In the genomic region with DNA sequence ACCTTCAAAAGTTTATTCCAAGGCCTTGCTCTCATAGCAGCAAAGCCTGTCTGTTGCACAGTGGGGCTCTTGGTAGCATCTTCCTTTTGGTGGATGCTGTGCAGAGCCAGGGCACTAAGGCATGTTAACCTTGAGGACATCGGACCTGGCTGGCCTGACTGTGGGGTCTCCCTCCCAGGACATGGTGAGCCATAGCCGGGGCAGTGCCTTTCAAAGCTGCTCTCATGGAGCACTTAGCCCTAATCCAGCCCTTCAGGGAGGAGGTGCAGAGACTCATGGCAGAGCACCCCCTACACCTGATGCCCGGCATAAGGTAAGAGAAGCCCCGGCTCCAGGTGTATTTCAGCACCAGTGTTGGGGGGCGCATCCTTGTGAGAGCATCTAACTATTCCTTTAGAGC, we compare ENCODE assay signal across 35 cellular contexts.
"Had no signal": no experiment of that assay in that cellular context is flagged by ENCODE, and none has a peak within 500 bp of the region (broad histone marks: within the 10 kb centered on the region; RNA-seq: fewer than 3 reads in every experiment).

No MANE protein-coding gene starts in this region.

- H3K27ac Mint-ChIP-seq: activated B cell treated with CpG ODN at 0.5 μM for 24 hours; activated CD4-positive, alpha-beta memory T cell treated with anti-CD3 and anti-CD28 coated beads for 36 hours; activated CD4-positive, alpha-beta T cell treated with anti-CD3 and anti-CD28 coated beads, Interleukin-2, amount 10 ng/mL, durations not matched to agents 24 days and 14 days; activated CD8-positive, alpha-beta T cell treated with anti-CD3 and anti-CD28 coated beads for 36 hours; activated naive CD4-positive, alpha-beta T cell treated with anti-CD3 and anti-CD28 coated beads for 36 hours; activated naive CD4-positive, alpha-beta T cell treated with anti-CD3 and anti-CD28 coated beads, Interleukin-2, amount 50 U/mL, for 24 hours; activated naive CD8-positive, alpha-beta T cell; activated naive CD8-positive, alpha-beta T cell treated with anti-CD3 and anti-CD28 coated beads, Interleukin-2, amount 10 ng/mL, durations not matched to agents 7 days and 5 days; activated naive CD8-positive, alpha-beta T cell treated with anti-CD3 and anti-CD28 coated beads, Interleukin-2, amount 50 U/mL, for 24 hours; activated T-cell treated with anti-CD3 and anti-CD28 coated beads, Interleukin-2, amount 50 U/mL, for 72 hours; activated T-helper 1 cell treated with anti-CD3 and anti-CD28 coated beads, Interleukin-12 subunit alpha, Interleukin-12 subunit beta, Interleukin-2, Interleukin-4 antibody, amounts not matched to agents 30 ng/mL and 10 ng/mL and 1 ng/mL, durations not matched to agents 14 hours and 24 hours and 36 hours; activated T-helper 17 cell treated with anti-CD3 and anti-CD28 coated beads, Interleukin-2, amount 50 U/mL, for 72 hours; brain; T-helper 1 cell treated with Interleukin-12 subunit alpha and Interleukin-12 subunit beta and Interleukin-4 antibody, amounts not matched to agents 30 μg/mL and 1 μg/mL, for 36 hours; T-helper 2 cell treated with Interferon-gamma antibody and Interleukin-4, amounts not matched to agents 5 μg/mL and 100 μg/mL, for 36 hours had no signal

- H3K4me3 ChIP-seq: ascending aorta, cardiac muscle cell had no signal

- ATAC-seq: activated CD8-positive, alpha-beta T cell treated with anti-CD3 and anti-CD28 coated beads for 36 hours; activated naive CD8-positive, alpha-beta T cell treated with anti-CD3 and anti-CD28 coated beads, Interleukin-2, amount 50 U/mL, for 24 hours; activated T-cell treated with anti-CD3 and anti-CD28 coated beads, Interleukin-2, amount 50 U/mL, for 4 hours; activated T-cell treated with anti-CD3 and anti-CD28 coated beads, Interleukin-2, amount 50 U/mL, for 72 hours; activated T-helper 17 cell treated with anti-CD3 and anti-CD28 coated beads, Interleukin-2, amount 50 U/mL, for 72 hours had no signal

- H3K27me3 ChIP-seq: ascending aorta, cardiac muscle cell had no signal

- DNase-seq: activated B cell treated with CpG ODN at 0.5 μM for 24 hours; activated CD4-positive, alpha-beta memory T cell treated with anti-CD3 and anti-CD28 coated beads for 36 hours; activated CD4-positive, alpha-beta T cell treated with anti-CD3 and anti-CD28 coated beads for 4 hours; activated CD4-positive, alpha-beta T cell treated with anti-CD3 and anti-CD28 coated beads, Interleukin-2, amount 10 ng/mL, durations not matched to agents 24 days and 14 days; activated CD4-positive, alpha-beta T cell treated with anti-CD3 and anti-CD28 coated beads, Interleukin-2, amount 50 U/mL, for 1 hour; activated CD4-positive, alpha-beta T cell treated with anti-CD3 and anti-CD28 coated beads, Interleukin-2, amount 50 U/mL, for 4 hours; activated CD4-positive, CD25-positive, alpha-beta regulatory T cell treated with anti-CD3 and anti-CD28 coated beads, Interleukin-2, amount 50 U/mL, for 72 hours; activated CD8-positive, alpha-beta memory T cell treated with anti-CD3 and anti-CD28 coated beads, Interleukin-2, amount 50 U/mL, for 4 hours; activated CD8-positive, alpha-beta T cell treated with anti-CD3 and anti-CD28 coated beads for 36 hours; activated effector memory CD4-positive, alpha-beta T cell treated with anti-CD3 and anti-CD28 coated beads, Interleukin-2, amount 50 U/mL, for 16 hours; activated gamma-delta T cell treated with Interleukin-2 at 50 U/mL for 16 hours; activated naive CD4-positive, alpha-beta T cell; activated naive CD4-positive, alpha-beta T cell treated with anti-CD3 and anti-CD28 coated beads for 36 hours; activated naive CD8-positive, alpha-beta T cell treated with anti-CD3 and anti-CD28 coated beads, Interleukin-2, amount 10 ng/mL, durations not matched to agents 7 days and 5 days; activated naive CD8-positive, alpha-beta T cell treated with anti-CD3 and anti-CD28 coated beads, Interleukin-2, amount 50 U/mL, for 24 hours; activated T-cell treated with anti-CD3 and anti-CD28 coated beads for 4 hours; activated T-cell treated with anti-CD3 and anti-CD28 coated beads, Interleukin-2, amount 50 U/mL, for 1 hour; activated T-cell treated with anti-CD3 and anti-CD28 coated beads, Interleukin-2, amount 50 U/mL, for 4 hours; activated T-cell treated with anti-CD3 and anti-CD28 coated beads, Interleukin-2, amount 50 U/mL, for 72 hours; amygdala; anterior cingulate cortex; central memory CD4-positive, alpha-beta T cell; T-helper 1 cell; T-helper 2 cell; T-helper 9 cell had no signal

- H3K27ac ChIP-seq: ascending aorta, cardiac muscle cell, VCaP had no signal

- H3K4me1 ChIP-seq: ascending aorta had no signal

- H3K9me3 Mint-ChIP-seq: activated T-helper 17 cell treated with anti-CD3 and anti-CD28 coated beads, Interleukin-2, amount 50 U/mL, for 72 hours had no signal

- H3K36me3 ChIP-seq: ascending aorta, cardiac muscle cell had no signal

- H3K27me3 Mint-ChIP-seq: activated B cell treated with CpG ODN at 0.5 μM for 24 hours; activated CD4-positive, alpha-beta memory T cell treated with anti-CD3 and anti-CD28 coated beads for 36 hours; activated CD4-positive, alpha-beta T cell treated with anti-CD3 and anti-CD28 coated beads, Interleukin-2, amount 10 ng/mL, durations not matched to agents 24 days and 14 days; activated CD8-positive, alpha-beta T cell treated with anti-CD3 and anti-CD28 coated beads for 36 hours; activated naive CD4-positive, alpha-beta T cell treated with anti-CD3 and anti-CD28 coated beads, Interleukin-2, amount 50 U/mL, for 24 hours; activated naive CD8-positive, alpha-beta T cell; activated naive CD8-positive, alpha-beta T cell treated with anti-CD3 and anti-CD28 coated beads, Interleukin-2, amount 10 ng/mL, durations not matched to agents 7 days and 5 days; activated naive CD8-positive, alpha-beta T cell treated with anti-CD3 and anti-CD28 coated beads, Interleukin-2, amount 50 U/mL, for 24 hours; activated T-helper 17 cell treated with anti-CD3 and anti-CD28 coated beads, Interleukin-2, amount 50 U/mL, for 72 hours had no signal

- H3K4me3 Mint-ChIP-seq: activated B cell treated with CpG ODN at 0.5 μM for 24 hours; activated CD4-positive, alpha-beta memory T cell treated with anti-CD3 and anti-CD28 coated beads for 36 hours; activated CD4-positive, alpha-beta T cell treated with anti-CD3 and anti-CD28 coated beads, Interleukin-2, amount 10 ng/mL, durations not matched to agents 24 days and 14 days; activated CD8-positive, alpha-beta T cell treated with anti-CD3 and anti-CD28 coated beads for 36 hours; activated naive CD4-positive, alpha-beta T cell treated with anti-CD3 and anti-CD28 coated beads for 36 hours; activated naive CD4-positive, alpha-beta T cell treated with anti-CD3 and anti-CD28 coated beads, Interleukin-2, amount 50 U/mL, for 24 hours; activated naive CD8-positive, alpha-beta T cell; activated naive CD8-positive, alpha-beta T cell treated with anti-CD3 and anti-CD28 coated beads, Interleukin-2, amount 10 ng/mL, durations not matched to agents 7 days and 5 days; activated naive CD8-positive, alpha-beta T cell treated with anti-CD3 and anti-CD28 coated beads, Interleukin-2, amount 50 U/mL, for 24 hours; activated T-cell treated with anti-CD3 and anti-CD28 coated beads, Interleukin-2, amount 50 U/mL, for 4 hours; activated T-cell treated with anti-CD3 and anti-CD28 coated beads, Interleukin-2, amount 50 U/mL, for 72 hours; activated T-helper 1 cell treated with anti-CD3 and anti-CD28 coated beads, Interleukin-12 subunit alpha, Interleukin-12 subunit beta, Interleukin-2, Interleukin-4 antibody, amounts not matched to agents 30 ng/mL and 10 ng/mL and 1 ng/mL, durations not matched to agents 14 hours and 24 hours and 36 hours; activated T-helper 17 cell treated with anti-CD3 and anti-CD28 coated beads, Interleukin-2, amount 50 U/mL, for 72 hours; brain; T-helper 1 cell treated with Interleukin-12 subunit alpha and Interleukin-12 subunit beta and Interleukin-4 antibody, amounts not matched to agents 30 μg/mL and 1 μg/mL, for 36 hours; T-helper 2 cell treated with Interferon-gamma antibody and Interleukin-4, amounts not matched to agents 5 μg/mL and 100 μg/mL, for 36 hours had no signal

- H3K4me1 Mint-ChIP-seq: activated B cell treated with CpG ODN at 0.5 μM for 24 hours; activated CD4-positive, alpha-beta T cell treated with anti-CD3 and anti-CD28 coated beads, Interleukin-2, amount 10 ng/mL, durations not matched to agents 24 days and 14 days; activated naive CD4-positive, alpha-beta T cell treated with anti-CD3 and anti-CD28 coated beads, Interleukin-2, amount 50 U/mL, for 24 hours; activated naive CD8-positive, alpha-beta T cell treated with anti-CD3 and anti-CD28 coated beads, Interleukin-2, amount 10 ng/mL, durations not matched to agents 7 days and 5 days; activated naive CD8-positive, alpha-beta T cell treated with anti-CD3 and anti-CD28 coated beads, Interleukin-2, amount 50 U/mL, for 24 hours; activated T-helper 17 cell treated with anti-CD3 and anti-CD28 coated beads, Interleukin-2, amount 50 U/mL, for 72 hours; brain had no signal

- H3K36me3 Mint-ChIP-seq: activated CD4-positive, alpha-beta memory T cell treated with anti-CD3 and anti-CD28 coated beads for 36 hours; activated naive CD4-positive, alpha-beta T cell treated with anti-CD3 and anti-CD28 coated beads, Interleukin-2, amount 50 U/mL, for 24 hours; activated naive CD8-positive, alpha-beta T cell treated with anti-CD3 and anti-CD28 coated beads, Interleukin-2, amount 10 ng/mL, durations not matched to agents 7 days and 5 days had no signal
